Comparison of ENCODE assay signal across 9 cellular contexts in the genomic region with DNA sequence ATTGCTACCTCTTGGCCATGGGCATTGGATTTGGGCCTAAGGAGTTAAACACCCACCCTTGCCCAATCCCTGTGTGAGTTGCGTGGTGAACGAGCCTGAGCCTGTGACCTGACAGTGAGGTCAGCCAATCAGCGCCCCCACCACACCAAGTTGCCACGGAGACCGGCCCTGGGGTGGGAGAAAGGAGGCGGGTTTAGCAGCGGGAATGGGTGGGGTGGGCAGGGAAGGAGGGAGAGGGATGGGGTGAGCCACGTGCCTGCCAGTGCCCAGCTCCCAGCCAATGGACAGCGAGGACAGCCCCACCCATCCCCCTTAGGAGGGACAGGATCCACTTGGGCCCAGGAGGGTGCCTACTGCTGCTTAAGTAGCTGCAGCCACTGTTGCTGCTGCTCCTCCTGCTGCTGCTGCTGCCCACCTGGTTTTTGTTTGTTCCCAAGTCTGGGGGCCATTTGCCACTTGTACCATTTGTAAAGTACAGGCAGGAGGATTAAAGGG. TPM values are rescaled to one million over a fixed set of nuclear protein-coding genes. Genes with fewer than 3 reads are reported as not detected.
A peak's percentile ranks its signal among the peaks of the same experiment; 100 is the strongest.
DNase-seq lines count a peak whose midpoint lies in the region; ATAC-seq, FAIRE-seq and TF ChIP-seq lines count a peak whose summit lies in the region.
"Had no signal": no experiment of that assay in that cellular context is flagged by ENCODE, and none has a peak within 500 bp of the region (broad histone marks: within the 10 kb centered on the region; RNA-seq: fewer than 3 reads in every experiment).

No MANE protein-coding gene starts in this region.

- peak; percentile 69 for DNase-seq in activated CD4-positive, alpha-beta memory T cell treated with anti-CD3 and anti-CD28 coated beads, Interleukin-2, amount 10 ng/mL, durations not matched to agents 7 days and 5 days
- DNase-seq in frontal cortex (ENCODE audit: low spot score in 2 of 2) (peak; percentile 74 to 84), pons (ENCODE audit: low spot score) (peak; percentile 88), kidney glomerular epithelial cell (lab: John Stamatoyannopoulos, UW) (no peak), HPDE6-E6E7 (ENCODE audit: extremely low spot score) (no peak)

- H3K4me1 Mint-ChIP-seq in activated CD4-positive, alpha-beta memory T cell treated with anti-CD3 and anti-CD28 coated beads, Interleukin-2, amount 10 ng/mL, durations not matched to agents 7 days and 5 days = peaks cover 81% of the 10 kb centered on the region

- H3K27ac Mint-ChIP-seq in activated CD4-positive, alpha-beta memory T cell treated with anti-CD3 and anti-CD28 coated beads, Interleukin-2, amount 10 ng/mL, durations not matched to agents 7 days and 5 days = peak overlapping the region; percentile 89

- ATAC-seq in GM19455 (IDR thresholded peaks at IDR 0.05; ENCODE audit: unreplicated experiment) = no peak

- H2AFZ ChIP-seq in Loucy (ENCODE audit: low read length) = no peak overlapping the region

- no peaks in the 10 kb centered on the region for H3K9me3 Mint-ChIP-seq in activated CD4-positive, alpha-beta memory T cell treated with anti-CD3 and anti-CD28 coated beads, Interleukin-2, amount 10 ng/mL, durations not matched to agents 7 days and 5 days

- H3F3A ChIP-seq in Loucy (ENCODE audit: low read depth) = no peaks in the 10 kb centered on the region

- peaks cover 63% of the 10 kb centered on the region for H3K36me3 Mint-ChIP-seq in activated CD4-positive, alpha-beta memory T cell treated with anti-CD3 and anti-CD28 coated beads, Interleukin-2, amount 10 ng/mL, durations not matched to agents 7 days and 5 days (ENCODE audit: low read depth)

- no peaks in the 10 kb centered on the region for H3K9me3 ChIP-seq in BLaER1 treated with 17β-estradiol and CSF1 and Interleukin-3, amounts not matched to agents 10 nM and 100 nM (replicated peaks in 1 of 11)
- H3K9me3 ChIP-seq in Loucy (ENCODE audit: insufficient read depth, low read depth, low read length) = no peaks in the 10 kb centered on the region

- H3K4me3 Mint-ChIP-seq in activated CD4-positive, alpha-beta memory T cell treated with anti-CD3 and anti-CD28 coated beads, Interleukin-2, amount 10 ng/mL, durations not matched to agents 7 days and 5 days = peak overlapping the region; percentile 77

- H3K9me2 ChIP-seq in Loucy (replicated peaks; ENCODE audit: low read depth, low read length) = no peaks in the 10 kb centered on the region

- peaks cover 95 to 100% (median 100%) of the 10 kb centered on the region in 10 experiments for H3K4me1 ChIP-seq in BLaER1 treated with 17β-estradiol and CSF1 and Interleukin-3, amounts not matched to agents 10 nM and 100 nM
- H3K4me1 ChIP-seq in Loucy (ENCODE audit: insufficient read depth, low read length, poor library complexity, severe bottlenecking) = peaks cover 47% of the 10 kb centered on the region

- no peaks in the 10 kb centered on the region for H3K79me2 ChIP-seq in Loucy (ENCODE audit: insufficient read depth, low read length)

- peaks cover 0 to 48% (median 19%) of the 10 kb centered on the region in 11 experiments; a peak in 11 of 22 replicates for H4K20me1 ChIP-seq in BLaER1 treated with 17β-estradiol and CSF1 and Interleukin-3, amounts not matched to agents 10 nM and 100 nM
- H4K20me1 ChIP-seq in Loucy (ENCODE audit: insufficient read depth, low read length, poor library complexity, severe bottlenecking) = no peaks in the 10 kb centered on the region

- peak overlapping the region in 7 of 11 experiments; percentile 16 to 97 (median 37); a peak in 8 of 22 replicates for H3K9ac ChIP-seq in BLaER1 treated with 17β-estradiol and CSF1 and Interleukin-3, amounts not matched to agents 10 nM and 100 nM
- H3K9ac ChIP-seq in Loucy (ENCODE audit: low read depth, low read length, poor library complexity, severe bottlenecking) = peak overlapping the region; percentile 28

- no peak for TF ChIP-seq CTCF in Loucy (conservative IDR thresholded peaks at IDR 0.05; ENCODE audit: low read length)

- peaks cover 12 to 48% (median 18%) of the 10 kb centered on the region in 11 experiments; a peak in 17 of 22 replicates for H3K36me3 ChIP-seq in BLaER1 treated with 17β-estradiol and CSF1 and Interleukin-3, amounts not matched to agents 10 nM and 100 nM
- no peaks in the 10 kb centered on the region for H3K36me3 ChIP-seq in Loucy (ENCODE audit: insufficient read depth, low read length)

- no peak for FAIRE-seq in frontal cortex (lab: Jason Lieb, UNC)
- FAIRE-seq: colon had no signal

- no peaks in the 10 kb centered on the region for H3K27me3 ChIP-seq in BLaER1 treated with 17β-estradiol and CSF1 and Interleukin-3, amounts not matched to agents 10 nM and 100 nM
- H3K27me3 ChIP-seq in Loucy (ENCODE audit: insufficient read depth, low read length, poor library complexity, severe bottlenecking) = no peaks in the 10 kb centered on the region

- CTCF ChIA-PET in activated CD4-positive, alpha-beta memory T cell treated with anti-CD3 and anti-CD28 coated beads, Interleukin-2, amount 10 ng/mL, durations not matched to agents 7 days and 5 days (lab: Charles Lee) = interaction anchor here (0.9 to 8.1 kb wide), 6 partner anchors 15 to 453 kb away, joined by 3 to 139 read pairs (median 4); a partner anchor contains a TSS

- H3K4me2 ChIP-seq in BLaER1 treated with 17β-estradiol and CSF1 and Interleukin-3, amounts not matched to agents 10 nM and 100 nM = peak overlapping the region; percentile 95 to 100 (median 98)
- peak overlapping the region; percentile 49 for H3K4me2 ChIP-seq in Loucy (ENCODE audit: low read depth, low read length, poor library complexity, severe bottlenecking)

- H3K27me3 Mint-ChIP-seq in activated CD4-positive, alpha-beta memory T cell treated with anti-CD3 and anti-CD28 coated beads, Interleukin-2, amount 10 ng/mL, durations not matched to agents 7 days and 5 days = no peaks in the 10 kb centered on the region

- POLR2A ChIA-PET in activated CD4-positive, alpha-beta memory T cell treated with anti-CD3 and anti-CD28 coated beads, Interleukin-2, amount 10 ng/mL, durations not matched to agents 7 days and 5 days (lab: Charles Lee) = interaction anchor here (1.0 to 14.7 kb wide), 10 partner anchors 10 to 161 kb away, joined by 3 to 203 read pairs (median 5); a partner anchor contains a TSS

- peak overlapping the region in 9 of 11 experiments; percentile 24 to 93 (median 87); a peak in 18 of 22 replicates for H3K27ac ChIP-seq in BLaER1 treated with 17β-estradiol and CSF1 and Interleukin-3, amounts not matched to agents 10 nM and 100 nM

- H3K4me3 ChIP-seq in BLaER1 treated with 17β-estradiol and CSF1 and Interleukin-3, amounts not matched to agents 10 nM and 100 nM = peak overlapping the region in 3 of 10 experiments; percentile 18 to 96 (median 68); a peak in 4 of 20 replicates
- no peak overlapping the region for H3K4me3 ChIP-seq in Loucy (ENCODE audit: low read length, poor library complexity, severe bottlenecking)

RNA-seq across cellular contexts. Expression of a gene that starts 9.5 kb away (rescaled TPM):
- total RNA-seq in activated CD4-positive, alpha-beta memory T cell treated with anti-CD3 and anti-CD28 coated beads, Interleukin-2, amount 10 ng/mL, durations not matched to agents 7 days and 5 days = 100 to 1,000 TPM; 151 to 152 TPM
- 0.82 TPM for total RNA-seq in frontal cortex

RNA-seq across cellular contexts. Expression of a gene that starts 18.7 kb away (rescaled TPM):
- 1 to 10 TPM in 1 of 2 experiments, under 1 TPM in 1; 0.35 to 1.2 TPM for total RNA-seq in activated CD4-positive, alpha-beta memory T cell treated with anti-CD3 and anti-CD28 coated beads, Interleukin-2, amount 10 ng/mL, durations not matched to agents 7 days and 5 days
- 1.2 TPM for total RNA-seq in frontal cortex

RNA-seq across cellular contexts. Expression of a gene that starts 21.5 kb away (rescaled TPM):
- under 1 TPM; 0.18 to 0.40 TPM for total RNA-seq in activated CD4-positive, alpha-beta memory T cell treated with anti-CD3 and anti-CD28 coated beads, Interleukin-2, amount 10 ng/mL, durations not matched to agents 7 days and 5 days
- under 0.01 TPM for total RNA-seq in frontal cortex

RNA-seq across cellular contexts. Expression of a gene that starts 21.5 kb away (rescaled TPM):
- total RNA-seq in activated CD4-positive, alpha-beta memory T cell treated with anti-CD3 and anti-CD28 coated beads, Interleukin-2, amount 10 ng/mL, durations not matched to agents 7 days and 5 days = not detected
- total RNA-seq in frontal cortex = not detected

RNA-seq across cellular contexts. Expression of a gene that starts 29.0 kb away (rescaled TPM):
- total RNA-seq in activated CD4-positive, alpha-beta memory T cell treated with anti-CD3 and anti-CD28 coated beads, Interleukin-2, amount 10 ng/mL, durations not matched to agents 7 days and 5 days = 10 to 100 TPM; 34.7 to 35.1 TPM
- 17.9 TPM for total RNA-seq in frontal cortex

Comparison
In these comparisons a context has a peak if more than half of its experiments do, and no peak if none do; other contexts are left out.
1. DNase-seq: peak in activated CD4-positive, alpha-beta memory T cell treated with anti-CD3 and anti-CD28 coated beads, Interleukin-2, amount 10 ng/mL, durations not matched to agents 7 days and 5 days (single experiment), frontal cortex (2 of 2) and pons (single experiment); none in kidney glomerular epithelial cell (single experiment) and HPDE6-E6E7 (single experiment).
2. RNA of a gene that starts 9.5 kb away (total RNA-seq): 151 to 152 TPM in activated CD4-positive, alpha-beta memory T cell treated with anti-CD3 and anti-CD28 coated beads, Interleukin-2, amount 10 ng/mL, durations not matched to agents 7 days and 5 days; 0.82 TPM in frontal cortex (single experiment); every median in the first group is over 10 times any median in the second.